ENCODE assay signal across 28 cellular contexts in genomic region chr9:97758334-97758916, GRCh38.
"Had no signal": no experiment of that assay in that cellular context is flagged by ENCODE, and none has a peak within 500 bp of the region (broad histone marks: within the 10 kb centered on the region; RNA-seq: fewer than 3 reads in every experiment).

No MANE protein-coding gene starts in this region.

- H3K36me3 Mint-ChIP-seq: activated naive CD4-positive, alpha-beta T cell treated with anti-CD3 and anti-CD28 coated beads, Interleukin-2, amount 10 ng/mL, durations not matched to agents 7 days and 5 days; activated naive CD8-positive, alpha-beta T cell treated with anti-CD3 and anti-CD28 coated beads, Interleukin-2, amount 10 ng/mL, durations not matched to agents 7 days and 5 days had no signal

- DNase-seq: activated CD4-positive, alpha-beta memory T cell treated with anti-CD3 and anti-CD28 coated beads, Interleukin-2, amount 10 ng/mL, durations not matched to agents 7 days and 5 days; activated CD4-positive, alpha-beta T cell treated with anti-CD3 and anti-CD28 coated beads for 1 hour; activated CD4-positive, alpha-beta T cell treated with anti-CD3 and anti-CD28 coated beads, Interleukin-2, amount 10 ng/mL, durations not matched to agents 7 days and 5 days; activated CD8-positive, alpha-beta memory T cell treated with anti-CD3 and anti-CD28 coated beads, Interleukin-2, amount 50 U/mL, for 48 hours; activated gamma-delta T cell; activated naive CD4-positive, alpha-beta T cell treated with anti-CD3 and anti-CD28 coated beads, Interleukin-2, amount 10 ng/mL, durations not matched to agents 7 days and 5 days; activated naive CD8-positive, alpha-beta T cell treated with anti-CD3 and anti-CD28 coated beads, Interleukin-2, amount 10 ng/mL, durations not matched to agents 7 days and 5 days; activated T-cell treated with anti-CD3 and anti-CD28 coated beads, Interleukin-2, amount 50 U/mL, for 24 hours; brain microvascular endothelial cell; central memory CD4-positive, alpha-beta T cell; dermis blood vessel endothelial cell; effector memory CD8-positive, alpha-beta T cell; foreskin melanocyte; islet precursor cell; left cardiac atrium; left ventricle myocardium superior; mucosa of descending colon; posterior cingulate gyrus; right cardiac atrium; spleen; stimulated activated naive CD4-positive, alpha-beta T cell; T-helper 17 cell; T1000; transverse colon had no signal

- H3K27ac Mint-ChIP-seq: activated CD4-positive, alpha-beta memory T cell treated with anti-CD3 and anti-CD28 coated beads, Interleukin-2, amount 10 ng/mL, durations not matched to agents 7 days and 5 days; activated CD4-positive, alpha-beta T cell treated with anti-CD3 and anti-CD28 coated beads, Interleukin-2, amount 10 ng/mL, durations not matched to agents 7 days and 5 days; activated naive CD4-positive, alpha-beta T cell treated with anti-CD3 and anti-CD28 coated beads, Interleukin-2, amount 10 ng/mL, durations not matched to agents 7 days and 5 days; activated naive CD8-positive, alpha-beta T cell treated with anti-CD3 and anti-CD28 coated beads, Interleukin-2, amount 10 ng/mL, durations not matched to agents 7 days and 5 days; activated T-cell treated with anti-CD3 and anti-CD28 coated beads, Interleukin-2, amount 50 U/mL, for 24 hours; effector memory CD8-positive, alpha-beta T cell; nephron; T-helper 17 cell; WTC11 had no signal

- H3K4me1 ChIP-seq: spleen, suprapubic skin had no signal

- H3K27ac ChIP-seq: brain microvascular endothelial cell, esophagus muscularis mucosa, spleen, suprapubic skin, transverse colon had no signal

- H3K4me1 Mint-ChIP-seq: activated CD4-positive, alpha-beta memory T cell treated with anti-CD3 and anti-CD28 coated beads, Interleukin-2, amount 10 ng/mL, durations not matched to agents 7 days and 5 days; activated CD4-positive, alpha-beta T cell treated with anti-CD3 and anti-CD28 coated beads, Interleukin-2, amount 10 ng/mL, durations not matched to agents 7 days and 5 days; activated naive CD4-positive, alpha-beta T cell treated with anti-CD3 and anti-CD28 coated beads, Interleukin-2, amount 10 ng/mL, durations not matched to agents 7 days and 5 days; activated naive CD8-positive, alpha-beta T cell treated with anti-CD3 and anti-CD28 coated beads, Interleukin-2, amount 10 ng/mL, durations not matched to agents 7 days and 5 days; WTC11 had no signal

- H3K9me3 ChIP-seq: esophagus muscularis mucosa, mucosa of descending colon, suprapubic skin, transverse colon had no signal

- H3K4me3 ChIP-seq: esophagus muscularis mucosa, mucosa of descending colon, spleen, suprapubic skin, transverse colon had no signal

- ATAC-seq: effector memory CD8-positive, alpha-beta T cell; left cardiac atrium; left ventricle myocardium superior; mucosa of descending colon; right cardiac atrium; T-helper 17 cell; WTC11 had no signal

- H3K36me3 ChIP-seq: brain microvascular endothelial cell, esophagus muscularis mucosa, spleen, suprapubic skin, transverse colon had no signal

- H3K9me3 Mint-ChIP-seq: activated CD4-positive, alpha-beta memory T cell treated with anti-CD3 and anti-CD28 coated beads, Interleukin-2, amount 10 ng/mL, durations not matched to agents 7 days and 5 days; activated CD4-positive, alpha-beta T cell treated with anti-CD3 and anti-CD28 coated beads, Interleukin-2, amount 10 ng/mL, durations not matched to agents 7 days and 5 days; activated naive CD4-positive, alpha-beta T cell treated with anti-CD3 and anti-CD28 coated beads, Interleukin-2, amount 10 ng/mL, durations not matched to agents 7 days and 5 days; activated naive CD8-positive, alpha-beta T cell treated with anti-CD3 and anti-CD28 coated beads, Interleukin-2, amount 10 ng/mL, durations not matched to agents 7 days and 5 days; activated T-cell treated with anti-CD3 and anti-CD28 coated beads, Interleukin-2, amount 50 U/mL, for 24 hours; effector memory CD8-positive, alpha-beta T cell had no signal

- H3K4me3 Mint-ChIP-seq: activated CD4-positive, alpha-beta memory T cell treated with anti-CD3 and anti-CD28 coated beads, Interleukin-2, amount 10 ng/mL, durations not matched to agents 7 days and 5 days; activated CD4-positive, alpha-beta T cell treated with anti-CD3 and anti-CD28 coated beads, Interleukin-2, amount 10 ng/mL, durations not matched to agents 7 days and 5 days; activated naive CD4-positive, alpha-beta T cell treated with anti-CD3 and anti-CD28 coated beads, Interleukin-2, amount 10 ng/mL, durations not matched to agents 7 days and 5 days; activated naive CD8-positive, alpha-beta T cell treated with anti-CD3 and anti-CD28 coated beads, Interleukin-2, amount 10 ng/mL, durations not matched to agents 7 days and 5 days; activated T-cell treated with anti-CD3 and anti-CD28 coated beads, Interleukin-2, amount 50 U/mL, for 24 hours; effector memory CD8-positive, alpha-beta T cell; nephron; T-helper 17 cell; WTC11 had no signal
